In the genomic region with DNA sequence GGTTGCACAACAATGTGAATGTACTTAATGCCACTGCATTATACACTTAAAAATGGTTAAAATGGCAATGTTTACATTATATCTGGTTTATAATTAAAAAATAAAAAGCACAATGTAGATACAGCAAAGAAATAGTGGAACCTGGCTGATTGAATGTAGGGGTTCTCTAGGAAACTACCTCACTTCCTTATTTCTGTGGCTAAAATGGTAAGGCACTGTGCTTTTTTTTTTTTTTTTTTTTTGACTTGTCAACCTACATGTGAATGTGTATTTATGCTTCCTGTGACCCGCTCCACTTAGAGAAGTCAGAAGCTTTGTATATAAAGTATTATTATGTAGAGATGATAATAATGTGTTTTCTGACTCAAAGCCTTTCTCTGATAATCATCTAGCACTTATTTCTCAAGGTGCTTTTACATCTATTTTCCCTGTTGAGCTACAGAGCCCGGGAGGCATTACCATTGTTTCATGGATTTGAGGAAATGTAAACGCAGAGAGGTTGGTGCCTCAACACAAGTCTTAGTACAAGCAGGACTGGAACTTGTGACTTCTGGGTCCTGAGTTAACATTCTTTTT, we compare ENCODE assay signal across 18 cellular contexts. TPM values are rescaled to one million over a fixed set of nuclear protein-coding genes. Genes with fewer than 3 reads are reported as not detected.
A peak's percentile ranks its signal among the peaks of the same experiment; 100 is the strongest.
DNase-seq lines count a peak whose midpoint lies in the region; ATAC-seq and TF ChIP-seq lines count a peak whose summit lies in the region.
"Had no signal": no experiment of that assay in that cellular context is flagged by ENCODE, and none has a peak within 500 bp of the region (broad histone marks: within the 10 kb centered on the region; RNA-seq: fewer than 3 reads in every experiment).

No MANE protein-coding gene starts in this region.

- no peak overlapping the region for H2BK15ac ChIP-seq in H9 (ENCODE audit: low read depth, low read length)

- no peak overlapping the region for H2BK120ac ChIP-seq in H9 (ENCODE audit: low read depth, low read length, poor library complexity, severe bottlenecking)

- no peak overlapping the region for H3K4ac ChIP-seq in H9 (ENCODE audit: low read depth, low read length)

- H4K5ac ChIP-seq in H9 (ENCODE audit: insufficient read length, low read depth, low read length): no peak overlapping the region

- no peaks in the 10 kb centered on the region for H3K4me1 ChIP-seq in H9 (ENCODE audit: insufficient read depth, low read length)

- H3K27me3 ChIP-seq in H9 (ENCODE audit: insufficient read depth, low read length): no peaks in the 10 kb centered on the region
- H3K27me3 ChIP-seq: cardiac muscle cell, MG63 had no signal

- no peak overlapping the region for H3T11ph ChIP-seq in H9 (ENCODE audit: low read length)

- no peak overlapping the region for H2BK20ac ChIP-seq in H9 (ENCODE audit: low read depth, low read length, poor library complexity, severe bottlenecking)

- no peak overlapping the region for H3K18ac ChIP-seq in H9 (ENCODE audit: insufficient read length, low read depth, low read length)

- H4K8ac ChIP-seq in H9 (replicated peaks; ENCODE audit: insufficient read length, low read depth, low read length): no peak overlapping the region

- H3K4me1 Mint-ChIP-seq in H9: peaks cover 2 to 5% of the 10 kb centered on the region in 2 experiments
- H3K4me1 Mint-ChIP-seq: activated CD8-positive, alpha-beta memory T cell treated with anti-CD3 and anti-CD28 coated beads, Interleukin-2, amount 10 ng/mL, durations not matched to agents 7 days and 5 days; activated naive CD4-positive, alpha-beta T cell treated with anti-CD3 and anti-CD28 coated beads, Interleukin-2, amount 50 U/mL, for 24 hours; CD4-positive, alpha-beta memory T cell had no signal

- no peaks in the 10 kb centered on the region for H3K79me1 ChIP-seq in H9 (ENCODE audit: insufficient read depth, low read depth, low read length, poor library complexity, severe bottlenecking)

- H3K56ac ChIP-seq in H9 (ENCODE audit: insufficient read length, low read depth, low read length): no peak overlapping the region

- H2AFZ ChIP-seq in H9 (ENCODE audit: low read length): no peak overlapping the region

- H3K9me3 Mint-ChIP-seq in H9: peaks cover 11 to 15% of the 10 kb centered on the region in 2 experiments
- H3K9me3 Mint-ChIP-seq: activated naive CD4-positive, alpha-beta T cell treated with anti-CD3 and anti-CD28 coated beads, Interleukin-2, amount 50 U/mL, for 24 hours; HFFc6 had no signal

- H3K27ac ChIP-seq in H9 (ENCODE audit: insufficient read length, low read depth, low read length): no peak overlapping the region
- H3K27ac ChIP-seq: cardiac muscle cell, HL-60 had no signal

- H3K23me2 ChIP-seq in H9 (ENCODE audit: insufficient read length, low read depth, low read length, poor library complexity, severe bottlenecking): no peaks in the 10 kb centered on the region

- H3K4me3 Mint-ChIP-seq in H9: no peak overlapping the region
- H3K4me3 Mint-ChIP-seq: activated CD8-positive, alpha-beta memory T cell treated with anti-CD3 and anti-CD28 coated beads, Interleukin-2, amount 10 ng/mL, durations not matched to agents 7 days and 5 days; activated naive CD4-positive, alpha-beta T cell treated with anti-CD3 and anti-CD28 coated beads, Interleukin-2, amount 50 U/mL, for 24 hours; CD4-positive, alpha-beta memory T cell; HFFc6 had no signal

- H4K91ac ChIP-seq in H9 (ENCODE audit: insufficient read length, low read depth, low read length): no peak overlapping the region

- no peak for TF ChIP-seq CTCF in H9 (conservative IDR thresholded peaks at IDR 0.05)

- H3K36me3 Mint-ChIP-seq in H9 (ENCODE audit: insufficient read depth in 1 of 3, low read depth in 3 of 3): peaks cover 8 to 22% (median 15%) of the 10 kb centered on the region in 3 experiments; a peak in 6 of 7 replicates
- H3K36me3 Mint-ChIP-seq: activated CD8-positive, alpha-beta memory T cell treated with anti-CD3 and anti-CD28 coated beads, Interleukin-2, amount 10 ng/mL, durations not matched to agents 7 days and 5 days; activated naive CD4-positive, alpha-beta T cell treated with anti-CD3 and anti-CD28 coated beads, Interleukin-2, amount 50 U/mL, for 24 hours; CD4-positive, alpha-beta memory T cell had no signal

- H2BK12ac ChIP-seq in H9 (ENCODE audit: insufficient read length, low read depth, low read length): no peak overlapping the region

- H2BK5ac ChIP-seq in H9 (ENCODE audit: insufficient read length, low read length): no peak overlapping the region

- H3K79me2 ChIP-seq in H9 (ENCODE audit: insufficient read depth, low read length): no peaks in the 10 kb centered on the region

- no peaks in the 10 kb centered on the region; the same call in 1 of the 2 replicates for H3K27me3 Mint-ChIP-seq in H9 (ENCODE audit: low read depth)
- H3K27me3 Mint-ChIP-seq: activated CD8-positive, alpha-beta memory T cell treated with anti-CD3 and anti-CD28 coated beads, Interleukin-2, amount 10 ng/mL, durations not matched to agents 7 days and 5 days had no signal

- H3K27ac Mint-ChIP-seq in H9: no peak overlapping the region
- H3K27ac Mint-ChIP-seq: activated CD8-positive, alpha-beta memory T cell treated with anti-CD3 and anti-CD28 coated beads, Interleukin-2, amount 10 ng/mL, durations not matched to agents 7 days and 5 days; activated naive CD4-positive, alpha-beta T cell treated with anti-CD3 and anti-CD28 coated beads, Interleukin-2, amount 50 U/mL, for 24 hours; CD4-positive, alpha-beta memory T cell; HFFc6 had no signal

- no peak overlapping the region for H2AK5ac ChIP-seq in H9 (ENCODE audit: insufficient read length, low read length)

- H4K20me1 ChIP-seq in H9 (ENCODE audit: control insufficient read depth, insufficient read depth, insufficient read length): no peaks in the 10 kb centered on the region

- no peak overlapping the region for H3K4me2 ChIP-seq in H9 (ENCODE audit: insufficient read depth, insufficient read length, low read length)

- H3K9ac ChIP-seq in H9 (ENCODE audit: extremely low read depth, insufficient read length, low read length): no peak overlapping the region

- ATAC-seq in GM19328 (IDR thresholded peaks at IDR 0.05; ENCODE audit: unreplicated experiment): peak; percentile 75
- peak; percentile 85 for ATAC-seq in HG02885 (IDR thresholded peaks at IDR 0.05; ENCODE audit: poor library complexity, unreplicated experiment)
- no peak for ATAC-seq in GM18517 (IDR thresholded peaks at IDR 0.05; ENCODE audit: unreplicated experiment)
- no peak for ATAC-seq in GM19455 (IDR thresholded peaks at IDR 0.05; ENCODE audit: unreplicated experiment)
- ATAC-seq: activated CD8-positive, alpha-beta memory T cell treated with anti-CD3 and anti-CD28 coated beads, Interleukin-2, amount 10 ng/mL, durations not matched to agents 7 days and 5 days had no signal

- no peaks in the 10 kb centered on the region for H3K9me3 ChIP-seq in H9 (ENCODE audit: control insufficient read depth, low read depth, low read length)
- H3K9me3 ChIP-seq: MG63 had no signal

- H3K14ac ChIP-seq in H9 (ENCODE audit: insufficient read depth, low read length): no peak overlapping the region

- DNase-seq in NCI-H2227 (lab: John Stamatoyannopoulos, UW; ENCODE audit: unreplicated experiment): peak; percentile 91
- no peak for DNase-seq in cardiac septum (ENCODE audit: low spot score)
- no peak for DNase-seq in H9
- DNase-seq: activated CD8-positive, alpha-beta memory T cell treated with anti-CD3 and anti-CD28 coated beads, Interleukin-2, amount 10 ng/mL, durations not matched to agents 7 days and 5 days; CD4-positive, alpha-beta memory T cell; glutamatergic neuron; HFFc6; kidney; MG63; RPMI8226; stimulated activated CD4-positive, alpha-beta T cell treated with anti-CD3 and anti-CD28 coated beads, Interleukin-15, amount 100 ng/mL, for 24 hours had no signal

- WGBS in H9 (ENCODE audit: extremely low coverage, insufficient read length, low lambda C conversion rate): no CpG with 5 or more reads among the region's 3 CpGs

- no peak overlapping the region for H3K23ac ChIP-seq in H9 (ENCODE audit: insufficient read length, low read depth, low read length)

- intact Hi-C loops in cardiac septum (cut with DNase I): no loop called here

RNA-seq across cellular contexts. Expression of gene SOX4, which starts 55.0 kb away (rescaled TPM):
- total RNA-seq in cardiac septum: 9.8 TPM
- total RNA-seq in H9 (2021): 108 and 112 TPM in 2 replicates

Comparison
In these comparisons a context has a peak if more than half of its experiments do, and no peak if none do; other contexts are left out.
1. ATAC-seq: peak in GM19328 (single experiment) and HG02885 (single experiment); none in GM18517 (single experiment) and GM19455 (single experiment).
2. RNA of gene SOX4, which starts 55.0 kb away (total RNA-seq): 108 to 112 TPM in H9; 9.8 TPM in cardiac septum (single experiment); every median in the first group is over 10 times any median in the second.